In the genomic region with DNA sequence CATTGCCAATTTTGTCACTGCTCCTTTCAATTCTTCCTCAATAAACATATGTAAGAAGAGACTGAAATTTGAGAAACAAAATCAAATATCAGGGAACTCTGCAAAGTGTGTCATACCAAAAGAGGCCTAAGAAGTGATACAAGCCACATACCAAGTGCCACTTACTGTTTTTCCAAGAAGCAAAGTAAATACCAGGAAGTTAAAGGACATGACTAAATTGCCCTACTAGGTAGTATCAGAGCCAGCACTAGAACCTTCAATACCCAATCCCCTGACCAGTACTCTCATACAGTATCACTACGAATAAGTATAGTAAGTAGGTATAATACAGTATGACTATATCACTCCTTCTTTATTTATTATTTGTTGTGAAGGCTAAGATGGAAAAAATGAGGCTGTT, we compare ENCODE assay signal across 12 cellular contexts. TPM values are rescaled to one million over a fixed set of nuclear protein-coding genes. Genes with fewer than 3 reads are reported as not detected.
DNase-seq lines count a peak whose midpoint lies in the region; ATAC-seq, FAIRE-seq and TF ChIP-seq lines count a peak whose summit lies in the region.
"Had no signal": no experiment of that assay in that cellular context is flagged by ENCODE, and none has a peak within 500 bp of the region (broad histone marks: within the 10 kb centered on the region; RNA-seq: fewer than 3 reads in every experiment).

No MANE protein-coding gene starts in this region.

- 0 out of 6 replicates have a peak, but pooled peaks of 1 of the 2 experiments have one; percentile 17 for ATAC-seq in A549
- ATAC-seq in GM23338 = no peak
- ATAC-seq in activated CD8-positive, alpha-beta T cell treated with anti-CD3 and anti-CD28 coated beads, Interleukin-2, amount 10 ng/mL, durations not matched to agents 7 days and 5 days = peak; percentile 70
- ATAC-seq in Right ventricle myocardium superior (ENCODE audit: poor library complexity) = no peak

- no peaks in the 10 kb centered on the region for H4K20me1 ChIP-seq in GM23338 (replicated peaks; ENCODE audit: insufficient read depth)
- H4K20me1 ChIP-seq: BLaER1 had no signal

- H3K27me3 ChIP-seq in GM23338 (ENCODE audit: insufficient read depth) = no peaks in the 10 kb centered on the region
- H3K27me3 ChIP-seq: BLaER1 had no signal

- TF ChIP-seq POLR2A in A549 (IDR thresholded peaks at IDR 0.05; ENCODE audit: low read length) = no peak

- H3K4me3 Mint-ChIP-seq in GM23338 (no peak overlapping the region), mesothelial cell of epicardium (no peak overlapping the region)
- no peak overlapping the region for H3K4me3 Mint-ChIP-seq in activated CD8-positive, alpha-beta T cell treated with anti-CD3 and anti-CD28 coated beads, Interleukin-2, amount 10 ng/mL, durations not matched to agents 7 days and 5 days

- H3K4me2 ChIP-seq in A549 = peak overlapping the region; percentile 38
- 0 out of 2 replicates have a peak overlapping the region, but pooled peaks have one; percentile 6 for H3K4me2 ChIP-seq in GM23338
- H3K4me2 ChIP-seq: BLaER1 had no signal

- TF ChIP-seq RAD21 in A549 (conservative IDR thresholded peaks at IDR 0.05 in 1 of 2, IDR thresholded peaks at IDR 0.05 in 1 of 2) = no peak

- H3K27me3 Mint-ChIP-seq in GM23338 (ENCODE audit: insufficient read depth, low read depth, poor library complexity) (no peaks in the 10 kb centered on the region), mesothelial cell of epicardium (ENCODE audit: low read depth) (no peaks in the 10 kb centered on the region)
- H3K27me3 Mint-ChIP-seq in activated CD8-positive, alpha-beta T cell treated with anti-CD3 and anti-CD28 coated beads, Interleukin-2, amount 10 ng/mL, durations not matched to agents 7 days and 5 days (ENCODE audit: low read depth) = no peaks in the 10 kb centered on the region

- DNase-seq in A549 (ENCODE audit: low read depth in 1 of 2, low spot score in 1 of 2) = no peak
- DNase-seq in GM23338 (ENCODE audit: low spot score) = no peak
- no peak for DNase-seq in activated CD8-positive, alpha-beta T cell treated with anti-CD3 and anti-CD28 coated beads, Interleukin-2, amount 10 ng/mL, durations not matched to agents 7 days and 5 days
- DNase-seq in mesothelial cell of epicardium (ENCODE audit: low spot score in 2 of 2, unreplicated experiment in 2 of 2) = no peak
- no peak for DNase-seq in Right ventricle myocardium superior
- no peak for DNase-seq in pons (ENCODE audit: low spot score)
- DNase-seq in stimulated activated CD4-positive, alpha-beta T cell treated with anti-CD3 and anti-CD28 coated beads, Interleukin-4, amount 100 ng/mL, for 4 hours = no peak
- no peak for DNase-seq in SHP77 (lab: John Stamatoyannopoulos, UW)
- DNase-seq: activated CD4-positive, alpha-beta T cell treated with anti-CD3 and anti-CD28 coated beads, Interleukin-2, amount 50 U/mL, for 48 hours; NCI-H524 had no signal

- WGBS in A549 (ENCODE audit: missing lambda C conversion rate) = 54% methylated on average over 1 of the region's 1 CpG

- H3K9me3 Mint-ChIP-seq in GM23338 = no peaks in the 10 kb centered on the region
- no peaks in the 10 kb centered on the region for H3K9me3 Mint-ChIP-seq in activated CD8-positive, alpha-beta T cell treated with anti-CD3 and anti-CD28 coated beads, Interleukin-2, amount 10 ng/mL, durations not matched to agents 7 days and 5 days (ENCODE audit: insufficient read depth)
- no peaks in the 10 kb centered on the region for H3K9me3 Mint-ChIP-seq in mesothelial cell of epicardium

- no peak overlapping the region for H3K4me3 ChIP-seq in A549
- no peak overlapping the region for H3K4me3 ChIP-seq in GM23338
- H3K4me3 ChIP-seq: BLaER1, skin epidermis had no signal

- H3K36me3 ChIP-seq in GM23338 (ENCODE audit: insufficient read depth) = no peaks in the 10 kb centered on the region
- H3K36me3 ChIP-seq: BLaER1 had no signal

- CTCF ChIA-PET in A549 (lab: Yijun Ruan, JAX) = interaction anchor here (4.0 kb wide), 1 partner anchor 14 kb away, joined by 15 read pairs; a partner anchor contains a TSS
- CTCF ChIA-PET in activated CD8-positive, alpha-beta T cell treated with anti-CD3 and anti-CD28 coated beads, Interleukin-2, amount 10 ng/mL, durations not matched to agents 7 days and 5 days (lab: Charles Lee) = interaction anchor here (4.0 kb wide), 1 partner anchor 12 kb away, joined by 51 read pairs; a partner anchor contains a TSS

- H3F3A ChIP-seq in GM23338 (replicated peaks; ENCODE audit: low read depth) = no peaks in the 10 kb centered on the region

- H3K27ac Mint-ChIP-seq in GM23338 (no peak overlapping the region; the same call in 1 of the 2 replicates), mesothelial cell of epicardium (peak overlapping the region; percentile 99)
- peak overlapping the region; percentile 37 for H3K27ac Mint-ChIP-seq in activated CD8-positive, alpha-beta T cell treated with anti-CD3 and anti-CD28 coated beads, Interleukin-2, amount 10 ng/mL, durations not matched to agents 7 days and 5 days

- TF ChIP-seq CTCF in A549 (IDR thresholded peaks at IDR 0.05) (no peak), GM23338 (conservative IDR thresholded peaks at IDR 0.05; ENCODE audit: low read depth in 2 of 2) (no peak), mesothelial cell of epicardium (IDR thresholded peaks at IDR 0.05; ENCODE audit: unreplicated experiment) (no peak)

- peaks cover 61% of the 10 kb centered on the region for H3K79me2 ChIP-seq in GM23338 (replicated peaks; ENCODE audit: insufficient read depth)

- H3K4me1 ChIP-seq in A549 = peaks cover 52% of the 10 kb centered on the region
- H3K4me1 ChIP-seq in GM23338 (ENCODE audit: insufficient read depth) = peaks cover 79% of the 10 kb centered on the region
- H3K4me1 ChIP-seq: BLaER1 had no signal

- no peak overlapping the region for H2AFZ ChIP-seq in GM23338

- H3K9me3 ChIP-seq in A549 = no peaks in the 10 kb centered on the region
- H3K9me3 ChIP-seq: BLaER1 had no signal

- TF ChIP-seq EP300 in A549 (IDR thresholded peaks at IDR 0.05) = no peak

- peaks cover 67% of the 10 kb centered on the region for H3K4me1 Mint-ChIP-seq in GM23338
- peaks cover 49% of the 10 kb centered on the region for H3K4me1 Mint-ChIP-seq in activated CD8-positive, alpha-beta T cell treated with anti-CD3 and anti-CD28 coated beads, Interleukin-2, amount 10 ng/mL, durations not matched to agents 7 days and 5 days (ENCODE audit: low read depth)
- H3K4me1 Mint-ChIP-seq in mesothelial cell of epicardium = peaks cover 73% of the 10 kb centered on the region

- POLR2A ChIA-PET in A549 (lab: Yijun Ruan, JAX) = no interaction called here
- POLR2A ChIA-PET in activated CD8-positive, alpha-beta T cell treated with anti-CD3 and anti-CD28 coated beads, Interleukin-2, amount 10 ng/mL, durations not matched to agents 7 days and 5 days (lab: Charles Lee) = interaction anchor here (1.4 kb wide), 1 partner anchor 12 kb away, joined by 5 read pairs; no protein-coding TSS in a partner anchor

- H3K9me2 ChIP-seq in GM23338 (ENCODE audit: insufficient read depth) = peaks cover 5% of the 10 kb centered on the region; the same call in 1 of the 2 replicates

- FAIRE-seq in A549 (lab: Jason Lieb, UNC) = no peak

- peak overlapping the region; percentile 5 to 56; a peak in 2 of 6 replicates for H3K27ac ChIP-seq in A549
- H3K27ac ChIP-seq in GM23338 (ENCODE audit: low read depth) = no peak overlapping the region
- H3K27ac ChIP-seq: BLaER1 had no signal

- H3K36me3 Mint-ChIP-seq in GM23338 (ENCODE audit: low read depth) (no peaks in the 10 kb centered on the region), mesothelial cell of epicardium (peaks cover 3% of the 10 kb centered on the region)
- H3K36me3 Mint-ChIP-seq in activated CD8-positive, alpha-beta T cell treated with anti-CD3 and anti-CD28 coated beads, Interleukin-2, amount 10 ng/mL, durations not matched to agents 7 days and 5 days (ENCODE audit: low read depth) = peaks cover 36% of the 10 kb centered on the region

- intact Hi-C loops in Right ventricle myocardium superior (cut with DNase I) = no loop called here

TF ChIP-seq in A549, 52 proteins besides CTCF, POLR2A, EP300 and RAD21 (continues in another document):
- no peak for TF ChIP-seq FOXS1 (CRISPR knock-in tag; IDR thresholded peaks at IDR 0.05)
- TF ChIP-seq SREBF2 (IDR thresholded peaks at IDR 0.05) = no peak
- no peak for TF ChIP-seq RCOR1 (IDR thresholded peaks at IDR 0.05; ENCODE audit: low read depth, low read length)
- no peak for TF ChIP-seq JUNB (IDR thresholded peaks at IDR 0.05)
- TF ChIP-seq PHF8 (IDR thresholded peaks at IDR 0.05; ENCODE audit: borderline replicate concordance, low read depth) = no peak
- TF ChIP-seq HEYL (CRISPR knock-in tag; IDR thresholded peaks at IDR 0.05) = no peak

TF ChIP-seq in GM23338, 12 proteins besides CTCF, POLR2A, EP300 and RAD21 (continues in another document):
- TF ChIP-seq ZNF114 (CRISPR knock-in tag; IDR thresholded peaks at IDR 0.05) (no peak), STAT1 (IDR thresholded peaks at IDR 0.05; ENCODE audit: unreplicated experiment) (no peak)

RNA-seq across cellular contexts. Expression of a gene that starts 13.6 kb away (rescaled TPM):
- polyA plus RNA-seq in A549 (2011; rRNA removed) (2.5 and 3.2 TPM in 2 replicates), A549 (2017; fragmentation: RNase III; extraction: RNeasy Plus Mini Kit Qiagen cat#74134 plus additional on column Dnase treatment) (1.3 to 1.7 TPM (median 1.5 TPM) in 3 replicates), GM23338 (2016; fragmentation: Nextera tagmentation; extraction: Ambion mirVana) (1.7 and 2.0 TPM in 2 replicates)
- 1.3 and 1.9 TPM in 2 replicates for polyA plus RNA-seq in A549 (2012; cell fraction: cytosol; rRNA removed)
- 0.99 and 1.9 TPM in 2 replicates for polyA plus RNA-seq in A549 (2012; cell fraction: nucleus; rRNA removed)
- 5.5 and 6.0 TPM in 2 replicates for polyA minus RNA-seq in A549 (2011; rRNA and poly(A)+ RNA removed)
- total RNA-seq in GM23338 (2014; rRNA removed; shearing (Covaris generic)) = 5.7 and 7.1 TPM in 2 replicates
- 10 to 100 TPM; 14.7 to 15.5 TPM for total RNA-seq in activated CD8-positive, alpha-beta T cell treated with anti-CD3 and anti-CD28 coated beads, Interleukin-2, amount 10 ng/mL, durations not matched to agents 7 days and 5 days
- total RNA-seq in mesothelial cell of epicardium (36.4 to 38.4 TPM (median 38.3 TPM) in 3 replicates), Right ventricle myocardium superior (4.5 TPM)
